In genomic region chr7:127844707-127845331, GRCh38 we compare ENCODE assay signal across 9 cellular contexts.
DNase-seq lines count a peak whose midpoint lies in the region; ATAC-seq and TF ChIP-seq lines count a peak whose summit lies in the region.
"Had no signal": no experiment of that assay in that cellular context is flagged by ENCODE, and none has a peak within 500 bp of the region (broad histone marks: within the 10 kb centered on the region; RNA-seq: fewer than 3 reads in every experiment).

No MANE protein-coding gene starts in this region.

- H3K27ac ChIP-seq in HEK293 (ENCODE audit: extremely low read depth, low read depth, low read length) (no peak overlapping the region), RWPE2 (ENCODE audit: poor library complexity, severe bottlenecking) (no peak overlapping the region), rectal smooth muscle tissue (ENCODE audit: low read depth, low read length) (peak overlapping the region; percentile 62)

- no peak overlapping the region for H3K9ac ChIP-seq in rectal smooth muscle tissue (ENCODE audit: low read length)

- H3K9me3 ChIP-seq in HEK293 (ENCODE audit: control insufficient read depth, insufficient read depth, low read depth, low read length) (no peaks in the 10 kb centered on the region), RWPE2 (ENCODE audit: severe bottlenecking) (no peaks in the 10 kb centered on the region)

- CTCF ChIA-PET in HEK293 (lab: Yijun Ruan, JAX) = interaction anchor here (1.2 kb wide), 1 partner anchor 364 kb away, joined by 3 read pairs; no protein-coding TSS in a partner anchor

- H3K36me3 ChIP-seq in HEK293 (ENCODE audit: control insufficient read depth in 2 of 2, insufficient read depth in 1 of 2, low read length in 2 of 2) (peaks cover 0 to 9% of the 10 kb centered on the region in 2 experiments; a peak in 1 of 3 replicates), RWPE2 (ENCODE audit: low read depth) (peaks cover 52% of the 10 kb centered on the region), rectal smooth muscle tissue (ENCODE audit: control insufficient read depth, insufficient read depth, low read length) (no peaks in the 10 kb centered on the region)

- DNase-seq in RWPE2 (ENCODE audit: low spot score) = no peak
- peak; percentile 27 for DNase-seq in fibroblast of villous mesenchyme (ENCODE audit: low read depth)
- DNase-seq in stimulated activated CD4-positive, alpha-beta T cell treated with anti-CD3 and anti-CD28 coated beads, Interleukin-12 subunit alpha, Interleukin-12 subunit beta, amount 100 ng/mL, for 4 hours = no peak
- no peak for DNase-seq in putamen (ENCODE audit: low spot score)
- no peak for DNase-seq in hippocampal formation (lab: John Stamatoyannopoulos, UW)
- no peak for DNase-seq in 8988T

- H3K4me1 ChIP-seq in HEK293 (ENCODE audit: control insufficient read depth, insufficient read depth, low read length) (peaks cover 18% of the 10 kb centered on the region), RWPE2 (ENCODE audit: insufficient read depth, poor library complexity, severe bottlenecking) (no peaks in the 10 kb centered on the region), rectal smooth muscle tissue (ENCODE audit: control insufficient read depth, insufficient read depth, low read length) (peaks cover 24% of the 10 kb centered on the region)

- POLR2A ChIA-PET in HEK293 (lab: Yijun Ruan, JAX) = no interaction called here

- H3K27me3 ChIP-seq in RWPE2 (ENCODE audit: insufficient read depth, poor library complexity, severe bottlenecking) (no peaks in the 10 kb centered on the region), rectal smooth muscle tissue (ENCODE audit: control insufficient read depth, insufficient read depth, low read length) (no peaks in the 10 kb centered on the region)

- no peak for TF ChIP-seq CTCF in HEK293 (tag by site-specific recombination; IDR thresholded peaks at IDR 0.05)
- TF ChIP-seq CTCF in RWPE2 (IDR thresholded peaks at IDR 0.05; ENCODE audit: poor library complexity, severe bottlenecking) = no peak
- no peak for TF ChIP-seq CTCF in fibroblast of villous mesenchyme (IDR thresholded peaks at IDR 0.05; ENCODE audit: insufficient read depth, low read depth, low read length)

- peak; percentile 29; the same call in 1 of the 3 replicates for ATAC-seq in RWPE2 (ENCODE audit: low read depth)

- H3K4me3 ChIP-seq in HEK293 (ENCODE audit: low read depth, low read length) (no peak overlapping the region), RWPE2 (ENCODE audit: severe bottlenecking) (no peak overlapping the region), fibroblast of villous mesenchyme (ENCODE audit: low read depth, low read length) (no peak overlapping the region), rectal smooth muscle tissue (ENCODE audit: low read length) (no peak overlapping the region)
- H3K4me3 ChIP-seq: skin epidermis had no signal

TF ChIP-seq in HEK293, 187 proteins besides CTCF, POLR2A, EP300 and RAD21 (continues in another document):
- TF ChIP-seq ZNF157 (tag by site-specific recombination; IDR thresholded peaks at IDR 0.05) (no peak), ZFP69B (tag by site-specific recombination; IDR thresholded peaks at IDR 0.05) (peak; percentile 81), IKZF3 (tag by site-specific recombination; IDR thresholded peaks at IDR 0.05) (peak; percentile 85), ZNF2 (tag by site-specific recombination; IDR thresholded peaks at IDR 0.05) (0 out of 2 replicates have a peak, but pooled peaks have one; percentile 15), TRIM28 (IDR thresholded peaks at IDR 0.05; ENCODE audit: borderline replicate concordance, low read length) (no peak), KLF8 (tag by site-specific recombination; IDR thresholded peaks at IDR 0.05) (0 out of 2 replicates have a peak, but pooled peaks have one; percentile 42), ZNF211 (tag by site-specific recombination; IDR thresholded peaks at IDR 0.05; ENCODE audit: low read depth) (no peak), KLF17 (tag by site-specific recombination; IDR thresholded peaks at IDR 0.05) (no peak), KLF16 (tag by site-specific recombination; IDR thresholded peaks at IDR 0.05) (no peak), ZNF558 (tag by site-specific recombination; IDR thresholded peaks at IDR 0.05) (no peak), TSHZ1 (tag by site-specific recombination; IDR thresholded peaks at IDR 0.05; ENCODE audit: borderline replicate concordance) (no peak), KLF7 (tag by site-specific recombination; IDR thresholded peaks at IDR 0.05; ENCODE audit: borderline replicate concordance) (0 out of 2 replicates have a peak, but pooled peaks have one; percentile 23), ZBTB21 (tag by site-specific recombination; IDR thresholded peaks at IDR 0.05) (peak; percentile 82), ZNF843 (tag by site-specific recombination; IDR thresholded peaks at IDR 0.05) (0 out of 2 replicates have a peak, but pooled peaks have one; percentile 22), ZNF660 (tag by site-specific recombination; IDR thresholded peaks at IDR 0.05) (peak; percentile 71), ZFP3 (tag by site-specific recombination; IDR thresholded peaks at IDR 0.05; ENCODE audit: low read depth) (no peak), REPIN1 (tag by site-specific recombination; IDR thresholded peaks at IDR 0.05; ENCODE audit: low read depth) (no peak), EGR2 (tag by site-specific recombination; IDR thresholded peaks at IDR 0.05; ENCODE audit: low read depth) (no peak), ZEB2 (tag by site-specific recombination; IDR thresholded peaks at IDR 0.05) (peak; percentile 75), MZF1 (tag by site-specific recombination; IDR thresholded peaks at IDR 0.05; ENCODE audit: borderline replicate concordance) (peak; percentile 80; the same call in 1 of the 2 replicates), ZNF311 (tag by site-specific recombination; IDR thresholded peaks at IDR 0.05; ENCODE audit: borderline replicate concordance) (no peak), SP7 (tag by site-specific recombination; IDR thresholded peaks at IDR 0.05) (peak; percentile 93), ZXDB (tag by site-specific recombination; IDR thresholded peaks at IDR 0.05) (peak; percentile 48; the same call in 1 of the 2 replicates), INSM2 (tag by site-specific recombination; IDR thresholded peaks at IDR 0.05) (peak; percentile 51; the same call in 1 of the 2 replicates)
